9 cellular contexts compared by ENCODE assay signal in the genomic region with DNA sequence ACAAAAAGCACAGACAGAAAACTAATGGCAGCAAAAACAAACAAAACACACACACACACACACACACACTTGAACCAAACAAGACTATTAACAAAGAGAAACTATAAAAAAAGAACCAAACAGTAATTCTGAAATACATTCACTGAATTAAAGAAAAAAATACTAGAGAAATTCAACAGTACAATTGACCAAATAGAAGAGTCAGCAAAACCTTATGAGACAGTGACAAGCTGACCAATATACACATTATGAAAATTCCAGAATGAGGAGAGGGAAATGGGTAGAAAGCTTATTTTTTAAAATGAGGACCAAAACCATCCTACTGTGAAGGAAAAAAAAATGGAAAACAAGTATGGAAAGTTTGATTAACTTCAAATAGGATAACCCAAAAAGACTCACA.
"Had no signal": no experiment of that assay in that cellular context is flagged by ENCODE, and none has a peak within 500 bp of the region (broad histone marks: within the 10 kb centered on the region; RNA-seq: fewer than 3 reads in every experiment).

No MANE protein-coding gene starts in this region.

- H3K4me1 ChIP-seq: HAP-1 had no signal

- H3K9ac ChIP-seq: GM23248 had no signal

- DNase-seq: GM23248, GOT3, H7, HFFc6, IMR-90, KBM-7 had no signal

- H3K27ac Mint-ChIP-seq: HFFc6 had no signal

- H3K9me3 Mint-ChIP-seq: HFFc6 had no signal

- H3K4me3 Mint-ChIP-seq: HFFc6 had no signal

- H3K9me3 ChIP-seq: HAP-1 had no signal

- H3K36me3 ChIP-seq: HAP-1 had no signal

- H2AFZ ChIP-seq: GM23248 had no signal

- ATAC-seq: HCT116 had no signal

- H3K4me3 ChIP-seq: GM23248, HAP-1 had no signal

- H3K27ac ChIP-seq: GM23248, HL-60 had no signal
